ENCODE assay signal across 28 cellular contexts in genomic region chr5:56426658-56427057, GRCh38.
"Had no signal": no experiment of that assay in that cellular context is flagged by ENCODE, and none has a peak within 500 bp of the region (broad histone marks: within the 10 kb centered on the region; RNA-seq: fewer than 3 reads in every experiment).

No MANE protein-coding gene starts in this region.

- DNase-seq: cortex of kidney; effector memory CD8-positive, alpha-beta T cell; erythroblast; esophagus squamous epithelium; foreskin melanocyte; glutamatergic neuron; heart right ventricle; hippocampal formation; left cardiac atrium; left lung; mesenchymal stem cell; mucosa of descending colon; naive thymus-derived CD4-positive, alpha-beta T cell; nephron progenitor cell; nucleus accumbens; ovary; retina; right lobe of liver; stimulated activated CD4-positive, alpha-beta T cell treated with anti-CD3 and anti-CD28 coated beads, Interleukin-12 subunit alpha, Interleukin-12 subunit beta, amount 100 ng/mL, for 4 hours; stimulated activated CD4-positive, alpha-beta T cell treated with anti-CD3 and anti-CD28 coated beads, Interleukin-1b, Interleukin-23, amount 100 ng/mL, for 48 hours; stimulated activated CD4-positive, alpha-beta T cell treated with anti-CD3 and anti-CD28 coated beads, Interleukin-4, amount 100 ng/mL, for 1 hour; stimulated activated CD8-positive, alpha-beta memory T cell treated with anti-CD3 and anti-CD28 coated beads, Interleukin-4, amount 100 ng/mL, for 48 hours; stimulated activated naive CD4-positive, alpha-beta T cell; stimulated activated naive CD8-positive, alpha-beta T cell treated with anti-CD3 and anti-CD28 coated beads, Interleukin-15, amount 100 ng/mL, for 72 hours; transverse colon had no signal

- H3K4me2 ChIP-seq: smooth muscle cell had no signal

- H3K4me3 ChIP-seq: esophagus squamous epithelium, heart right ventricle, left lung, mucosa of descending colon, ovary, right lobe of liver, smooth muscle cell, suprapubic skin, transverse colon had no signal

- H3K36me3 ChIP-seq: esophagus squamous epithelium, heart right ventricle, left lung, ovary, right lobe of liver, suprapubic skin, transverse colon had no signal

- H3K4me3 Mint-ChIP-seq: effector memory CD8-positive, alpha-beta T cell; mesothelial cell of epicardium; naive thymus-derived CD4-positive, alpha-beta T cell; nephron progenitor cell; stimulated activated naive CD8-positive, alpha-beta T cell treated with anti-CD3 and anti-CD28 coated beads, Interleukin-15, amount 100 ng/mL, for 72 hours had no signal

- H3K9me3 Mint-ChIP-seq: effector memory CD8-positive, alpha-beta T cell had no signal

- H3K9me3 ChIP-seq: mucosa of descending colon, ovary, right lobe of liver, suprapubic skin had no signal

- H3K27me3 ChIP-seq: esophagus squamous epithelium, heart right ventricle, left lung, ovary, right lobe of liver, suprapubic skin, transverse colon had no signal

- H3K4me1 Mint-ChIP-seq: stimulated activated naive CD8-positive, alpha-beta T cell treated with anti-CD3 and anti-CD28 coated beads, Interleukin-15, amount 100 ng/mL, for 72 hours had no signal

- ATAC-seq: effector memory CD8-positive, alpha-beta T cell; heart right ventricle; left cardiac atrium; left lung; mucosa of descending colon; naive thymus-derived CD4-positive, alpha-beta T cell; right lobe of liver; stimulated activated naive CD8-positive, alpha-beta T cell treated with anti-CD3 and anti-CD28 coated beads, Interleukin-15, amount 100 ng/mL, for 72 hours had no signal

- H3K27ac ChIP-seq: esophagus squamous epithelium, heart right ventricle, left lung, ovary, right lobe of liver, suprapubic skin, transverse colon had no signal

- H3K27ac Mint-ChIP-seq: effector memory CD8-positive, alpha-beta T cell; mesothelial cell of epicardium; naive thymus-derived CD4-positive, alpha-beta T cell; nephron progenitor cell; stimulated activated naive CD8-positive, alpha-beta T cell treated with anti-CD3 and anti-CD28 coated beads, Interleukin-15, amount 100 ng/mL, for 72 hours had no signal

- H3K27me3 Mint-ChIP-seq: stimulated activated naive CD8-positive, alpha-beta T cell treated with anti-CD3 and anti-CD28 coated beads, Interleukin-15, amount 100 ng/mL, for 72 hours had no signal

- H3K4me1 ChIP-seq: left lung, right lobe of liver, suprapubic skin had no signal
